In genomic region chr11:46341454-46341853, GRCh38 we compare ENCODE assay signal across 1 cellular context.
TF ChIP-seq lines count a peak whose summit lies in the region.

No MANE protein-coding gene starts in this region.

TF ChIP-seq in GM23338, 12 proteins besides CTCF, POLR2A, EP300 and RAD21 (continued from another document):
- no peak for TF ChIP-seq REST (IDR thresholded peaks at IDR 0.05; ENCODE audit: unreplicated experiment)
- TF ChIP-seq EZH2 (IDR thresholded peaks at IDR 0.05; ENCODE audit: low read depth, unreplicated experiment): no peak
- no peak for TF ChIP-seq STAT1 (IDR thresholded peaks at IDR 0.05; ENCODE audit: unreplicated experiment)
- TF ChIP-seq ZNF331 (CRISPR knock-in tag; IDR thresholded peaks at IDR 0.05; ENCODE audit: low read depth): no peak
- TF ChIP-seq POLR2AphosphoS5 (IDR thresholded peaks at IDR 0.05; ENCODE audit: low read depth): no peak
- TF ChIP-seq CREB1 (CRISPR knock-in tag; IDR thresholded peaks at IDR 0.05; ENCODE audit: low read depth): no peak
- TF ChIP-seq ETS1 (IDR thresholded peaks at IDR 0.05): no peak
- TF ChIP-seq, protein P1, sequence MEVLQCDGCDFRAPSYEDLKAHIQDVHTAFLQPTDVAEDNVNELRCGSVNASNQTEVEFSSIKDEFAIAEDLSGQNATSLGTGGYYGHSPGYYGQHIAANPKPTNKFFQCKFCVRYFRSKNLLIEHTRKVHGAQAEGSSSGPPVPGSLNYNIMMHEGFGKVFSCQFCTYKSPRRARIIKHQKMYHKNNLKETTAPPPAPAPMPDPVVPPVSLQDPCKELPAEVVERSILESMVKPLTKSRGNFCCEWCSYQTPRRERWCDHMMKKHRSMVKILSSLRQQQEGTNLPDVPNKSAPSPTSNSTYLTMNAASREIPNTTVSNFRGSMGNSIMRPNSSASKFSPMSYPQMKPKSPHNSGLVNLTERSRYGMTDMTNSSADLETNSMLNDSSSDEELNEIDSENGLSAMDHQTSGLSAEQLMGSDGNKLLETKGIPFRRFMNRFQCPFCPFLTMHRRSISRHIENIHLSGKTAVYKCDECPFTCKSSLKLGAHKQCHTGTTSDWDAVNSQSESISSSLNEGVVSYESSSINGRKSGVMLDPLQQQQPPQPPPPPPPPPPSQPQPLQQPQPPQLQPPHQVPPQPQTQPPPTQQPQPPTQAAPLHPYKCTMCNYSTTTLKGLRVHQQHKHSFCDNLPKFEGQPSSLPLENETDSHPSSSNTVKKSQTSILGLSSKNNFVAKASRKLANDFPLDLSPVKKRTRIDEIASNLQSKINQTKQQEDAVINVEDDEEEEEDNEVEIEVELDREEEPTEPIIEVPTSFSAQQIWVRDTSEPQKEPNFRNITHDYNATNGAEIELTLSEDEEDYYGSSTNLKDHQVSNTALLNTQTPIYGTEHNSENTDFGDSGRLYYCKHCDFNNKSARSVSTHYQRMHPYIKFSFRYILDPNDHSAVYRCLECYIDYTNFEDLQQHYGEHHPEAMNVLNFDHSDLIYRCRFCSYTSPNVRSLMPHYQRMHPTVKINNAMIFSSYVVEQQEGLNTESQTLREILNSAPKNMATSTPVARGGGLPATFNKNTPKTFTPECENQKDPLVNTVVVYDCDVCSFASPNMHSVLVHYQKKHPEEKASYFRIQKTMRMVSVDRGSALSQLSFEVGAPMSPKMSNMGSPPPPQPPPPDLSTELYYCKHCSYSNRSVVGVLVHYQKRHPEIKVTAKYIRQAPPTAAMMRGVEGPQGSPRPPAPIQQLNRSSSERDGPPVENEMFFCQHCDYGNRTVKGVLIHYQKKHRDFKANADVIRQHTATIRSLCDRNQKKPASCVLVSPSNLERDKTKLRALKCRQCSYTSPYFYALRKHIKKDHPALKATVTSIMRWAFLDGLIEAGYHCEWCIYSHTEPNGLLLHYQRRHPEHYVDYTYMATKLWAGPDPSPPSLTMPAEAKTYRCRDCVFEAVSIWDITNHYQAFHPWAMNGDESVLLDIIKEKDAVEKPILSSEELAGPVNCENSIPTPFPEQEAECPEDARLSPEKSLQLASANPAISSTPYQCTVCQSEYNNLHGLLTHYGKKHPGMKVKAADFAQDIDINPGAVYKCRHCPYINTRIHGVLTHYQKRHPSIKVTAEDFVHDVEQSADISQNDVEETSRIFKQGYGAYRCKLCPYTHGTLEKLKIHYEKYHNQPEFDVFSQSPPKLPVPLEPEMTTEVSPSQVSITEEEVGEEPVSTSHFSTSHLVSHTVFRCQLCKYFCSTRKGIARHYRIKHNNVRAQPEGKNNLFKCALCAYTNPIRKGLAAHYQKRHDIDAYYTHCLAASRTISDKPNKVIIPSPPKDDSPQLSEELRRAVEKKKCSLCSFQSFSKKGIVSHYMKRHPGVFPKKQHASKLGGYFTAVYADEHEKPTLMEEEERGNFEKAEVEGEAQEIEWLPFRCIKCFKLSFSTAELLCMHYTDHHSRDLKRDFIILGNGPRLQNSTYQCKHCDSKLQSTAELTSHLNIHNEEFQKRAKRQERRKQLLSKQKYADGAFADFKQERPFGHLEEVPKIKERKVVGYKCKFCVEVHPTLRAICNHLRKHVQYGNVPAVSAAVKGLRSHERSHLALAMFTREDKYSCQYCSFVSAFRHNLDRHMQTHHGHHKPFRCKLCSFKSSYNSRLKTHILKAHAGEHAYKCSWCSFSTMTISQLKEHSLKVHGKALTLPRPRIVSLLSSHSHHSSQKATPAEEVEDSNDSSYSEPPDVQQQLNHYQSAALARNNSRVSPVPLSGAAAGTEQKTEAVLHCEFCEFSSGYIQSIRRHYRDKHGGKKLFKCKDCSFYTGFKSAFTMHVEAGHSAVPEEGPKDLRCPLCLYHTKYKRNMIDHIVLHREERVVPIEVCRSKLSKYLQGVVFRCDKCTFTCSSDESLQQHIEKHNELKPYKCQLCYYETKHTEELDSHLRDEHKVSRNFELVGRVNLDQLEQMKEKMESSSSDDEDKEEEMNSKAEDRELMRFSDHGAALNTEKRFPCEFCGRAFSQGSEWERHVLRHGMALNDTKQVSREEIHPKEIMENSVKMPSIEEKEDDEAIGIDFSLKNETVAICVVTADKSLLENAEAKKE (CRISPR knock-in tag; IDR thresholded peaks at IDR 0.05): no peak
